Comparison of ENCODE assay signal across 20 cellular contexts in genomic region chr15:40190591-40190990, GRCh38. TPM values are rescaled to one million over a fixed set of nuclear protein-coding genes. Genes with fewer than 3 reads are reported as not detected.
DNase-seq lines count a peak whose midpoint lies in the region; ATAC-seq, FAIRE-seq and TF ChIP-seq lines count a peak whose summit lies in the region.
"Had no signal": no experiment of that assay in that cellular context is flagged by ENCODE, and none has a peak within 500 bp of the region (broad histone marks: within the 10 kb centered on the region; RNA-seq: fewer than 3 reads in every experiment).

No MANE protein-coding gene starts in this region.

- peak; percentile 58 for FAIRE-seq in RCC 7860 (lab: Jason Lieb, UNC)
- FAIRE-seq: GM19239 had no signal

- no peak overlapping the region for H3K4me3 Mint-ChIP-seq in stimulated activated memory B cell treated with anti-CD40 and anti-IgM and Interleukin-4, amounts not matched to agents 10 μg/mL and 1 μg/mL and 100 μg/mL, for 72 hours
- H3K4me3 Mint-ChIP-seq: activated naive CD8-positive, alpha-beta T cell treated with anti-CD3 and anti-CD28 coated beads, Interleukin-2, amount 50 U/mL, for 24 hours; CD8-positive, alpha-beta memory T cell; effector memory CD8-positive, alpha-beta T cell had no signal

- H3K9me3 Mint-ChIP-seq in stimulated activated memory B cell treated with anti-CD40 and anti-IgM and Interleukin-4, amounts not matched to agents 10 μg/mL and 1 μg/mL and 100 μg/mL, for 72 hours = no peaks in the 10 kb centered on the region
- H3K9me3 Mint-ChIP-seq: activated naive CD8-positive, alpha-beta T cell treated with anti-CD3 and anti-CD28 coated beads, Interleukin-2, amount 50 U/mL, for 24 hours; CD8-positive, alpha-beta memory T cell; effector memory CD8-positive, alpha-beta T cell had no signal

- H3K4me3 ChIP-seq in epithelial cell of esophagus (ENCODE audit: low read length) (no peak overlapping the region), dorsolateral prefrontal cortex (no peak overlapping the region)
- H3K4me3 ChIP-seq: prostate gland had no signal

- no peaks in the 10 kb centered on the region for H3K36me3 Mint-ChIP-seq in stimulated activated memory B cell treated with anti-CD40 and anti-IgM and Interleukin-4, amounts not matched to agents 10 μg/mL and 1 μg/mL and 100 μg/mL, for 72 hours
- H3K36me3 Mint-ChIP-seq: CD8-positive, alpha-beta memory T cell had no signal

- intact Hi-C loops in dorsolateral prefrontal cortex (cut with DNase I) = no loop called here

- DNase-seq in ELR (ENCODE audit: low read depth) (peak; percentile 90), RCC 7860 (ENCODE audit: low spot score) (peak; percentile 61), epithelial cell of esophagus (ENCODE audit: low read depth) (peak; percentile 81), non-pigmented ciliary epithelial cell (ENCODE audit: low read depth) (peak; percentile 46), DMS114 treated with DMSO at 0.1 percent for 48 hours (lab: John Stamatoyannopoulos, UW; ENCODE audit: unreplicated experiment) (no peak), dorsolateral prefrontal cortex (no peak), AML-193 (lab: John Stamatoyannopoulos, UW) (no peak)
- DNase-seq: activated CD8-positive, alpha-beta memory T cell treated with anti-CD3 and anti-CD28 coated beads, Interleukin-2, amount 50 U/mL, for 4 hours; activated naive CD8-positive, alpha-beta T cell treated with anti-CD3 and anti-CD28 coated beads, Interleukin-2, amount 50 U/mL, for 24 hours; CD8-positive, alpha-beta memory T cell; effector memory CD8-positive, alpha-beta T cell; H7; NCI-H1105; NCI-H526; stimulated activated CD4-positive, alpha-beta T cell treated with anti-CD3 and anti-CD28 coated beads, Interleukin-2, amount 100 ng/mL, for 48 hours; stimulated activated naive CD4-positive, alpha-beta T cell; WERI-Rb-1 had no signal

- H3K27me3 ChIP-seq in dorsolateral prefrontal cortex = no peaks in the 10 kb centered on the region

- no peak overlapping the region for H3K27ac ChIP-seq in dorsolateral prefrontal cortex
- H3K27ac ChIP-seq: prostate gland, WERI-Rb-1 had no signal

- H3K4me1 Mint-ChIP-seq in stimulated activated memory B cell treated with anti-CD40 and anti-IgM and Interleukin-4, amounts not matched to agents 10 μg/mL and 1 μg/mL and 100 μg/mL, for 72 hours = no peaks in the 10 kb centered on the region
- H3K4me1 Mint-ChIP-seq: activated naive CD8-positive, alpha-beta T cell treated with anti-CD3 and anti-CD28 coated beads, Interleukin-2, amount 50 U/mL, for 24 hours had no signal

- H3K27ac Mint-ChIP-seq in stimulated activated memory B cell treated with anti-CD40 and anti-IgM and Interleukin-4, amounts not matched to agents 10 μg/mL and 1 μg/mL and 100 μg/mL, for 72 hours = no peak overlapping the region
- H3K27ac Mint-ChIP-seq: activated naive CD8-positive, alpha-beta T cell treated with anti-CD3 and anti-CD28 coated beads, Interleukin-2, amount 50 U/mL, for 24 hours; CD8-positive, alpha-beta memory T cell; effector memory CD8-positive, alpha-beta T cell had no signal

- H3K27me3 Mint-ChIP-seq in stimulated activated memory B cell treated with anti-CD40 and anti-IgM and Interleukin-4, amounts not matched to agents 10 μg/mL and 1 μg/mL and 100 μg/mL, for 72 hours = no peaks in the 10 kb centered on the region
- H3K27me3 Mint-ChIP-seq: activated naive CD8-positive, alpha-beta T cell treated with anti-CD3 and anti-CD28 coated beads, Interleukin-2, amount 50 U/mL, for 24 hours; CD8-positive, alpha-beta memory T cell; effector memory CD8-positive, alpha-beta T cell had no signal

- ATAC-seq in stimulated activated memory B cell treated with anti-CD40 and anti-IgM and Interleukin-4, amounts not matched to agents 10 μg/mL and 1 μg/mL and 100 μg/mL, for 72 hours = no peak
- ATAC-seq: activated naive CD8-positive, alpha-beta T cell treated with anti-CD3 and anti-CD28 coated beads, Interleukin-2, amount 50 U/mL, for 24 hours; effector memory CD8-positive, alpha-beta T cell had no signal

- no peak for TF ChIP-seq CTCF in epithelial cell of esophagus (IDR thresholded peaks at IDR 0.05; ENCODE audit: insufficient read depth, low read depth, low read length, missing control alignments)
- no peak for TF ChIP-seq CTCF in dorsolateral prefrontal cortex (IDR thresholded peaks at IDR 0.05 in 54 of 56, conservative IDR thresholded peaks at IDR 0.05 in 2 of 56; ENCODE audit: low read depth in 1 of 56, partially characterized antibody in 56 of 56)

RNA-seq across cellular contexts. Expression of gene BUB1B, which starts 29.7 kb away (rescaled TPM):
- 1 to 10 TPM in 86 of 120 experiments, under 1 TPM in 27, not detected in 7; 0.13 to 8.5 (median 1.8) TPM for total RNA-seq in dorsolateral prefrontal cortex

RNA-seq across cellular contexts. Expression of gene PAK6, which starts 48.3 kb away (rescaled TPM):
- 10 to 100 TPM in 119 of 120 experiments, 1 to 10 TPM in 1; 8.3 to 67.8 (median 34.1) TPM for total RNA-seq in dorsolateral prefrontal cortex

Comparison
In these comparisons a context has a peak if more than half of its experiments do, and no peak if none do; other contexts are left out.
1. DNase-seq: peak in ELR (single experiment), RCC 7860 (single experiment), epithelial cell of esophagus (single experiment) and non-pigmented ciliary epithelial cell (single experiment); none in DMS114 treated with DMSO at 0.1 percent for 48 hours (single experiment), dorsolateral prefrontal cortex (0 of 10) and AML-193 (0 of 2).